ENCODE assay signal across 8 cellular contexts in the genomic region with DNA sequence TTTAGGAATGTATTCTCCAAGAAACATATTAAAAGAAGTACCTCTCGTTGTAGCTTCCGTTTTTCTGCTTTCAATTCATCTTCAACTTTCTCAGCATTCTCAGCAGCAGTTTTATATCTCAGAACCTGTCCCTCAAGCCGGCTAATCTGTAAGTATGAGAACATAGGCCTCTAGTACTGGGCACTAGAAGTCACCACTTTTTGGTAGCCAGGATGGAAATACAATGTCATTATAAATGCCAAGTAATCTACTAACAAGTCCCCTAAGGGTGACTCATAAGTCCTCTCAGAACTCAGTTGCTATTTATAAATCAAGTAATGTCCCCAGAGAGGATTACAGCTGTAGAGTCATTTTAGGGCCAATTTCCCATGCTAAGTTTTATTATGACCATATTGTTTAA.
A peak's percentile ranks its signal among the peaks of the same experiment; 100 is the strongest.
DNase-seq lines count a peak whose midpoint lies in the region; ATAC-seq and TF ChIP-seq lines count a peak whose summit lies in the region.

No MANE protein-coding gene starts in this region.

- peak; percentile 89 for DNase-seq in EH (ENCODE audit: low read depth)
- peak; percentile 34 for DNase-seq in HS-27A (ENCODE audit: low read depth)
- peak; percentile 84 to 92 for DNase-seq in cardiac fibroblast (ENCODE audit: low read depth in 2 of 2)
- DNase-seq in retinal pigment epithelial cell (ENCODE audit: low read depth), result peak; percentile 54
- DNase-seq in activated CD8-positive, alpha-beta memory T cell treated with anti-CD3 and anti-CD28 coated beads for 24 hours, result no peak
- no peak for DNase-seq in BE2C
- no peak for DNase-seq in NCI-H82 (lab: John Stamatoyannopoulos, UW)

- H3K36me3 ChIP-seq in BE2C, result peaks cover 10% of the 10 kb centered on the region

- ATAC-seq in GM21390 (IDR thresholded peaks at IDR 0.05; ENCODE audit: unreplicated experiment), result peak; percentile 80

- no peaks in the 10 kb centered on the region for H3K9me3 ChIP-seq in BE2C

- H3K4me1 ChIP-seq in BE2C, result peaks cover 2% of the 10 kb centered on the region; the same call in 1 of the 2 replicates

- no peaks in the 10 kb centered on the region for H3K27me3 ChIP-seq in BE2C

- no peak for TF ChIP-seq CTCF in cardiac fibroblast (IDR thresholded peaks at IDR 0.05; ENCODE audit: low read depth, low read length)
- no peak for TF ChIP-seq CTCF in retinal pigment epithelial cell (conservative IDR thresholded peaks at IDR 0.05; ENCODE audit: low read depth, low read length)
- TF ChIP-seq CTCF in BE2C (IDR thresholded peaks at IDR 0.05; ENCODE audit: low read depth, low read length), result no peak

- no peak overlapping the region for H3K4me3 ChIP-seq in cardiac fibroblast (replicated peaks in 1 of 2; ENCODE audit: low read depth in 2 of 2, low read length in 2 of 2)
- H3K4me3 ChIP-seq in retinal pigment epithelial cell (ENCODE audit: low read length), result no peak overlapping the region
- no peak overlapping the region for H3K4me3 ChIP-seq in BE2C (ENCODE audit: low read depth, low read length)

Comparison
In these comparisons a context has a peak if more than half of its experiments do, and no peak if none do; other contexts are left out.
1. DNase-seq: peak in EH (single experiment), HS-27A (single experiment), cardiac fibroblast (2 of 2) and retinal pigment epithelial cell (single experiment); none in activated CD8-positive, alpha-beta memory T cell treated with anti-CD3 and anti-CD28 coated beads for 24 hours (single experiment), BE2C (single experiment) and NCI-H82 (single experiment).